ENCODE assay signal across 8 cellular contexts in genomic region chr5:56156585-56157190, GRCh38.
DNase-seq lines count a peak whose midpoint lies in the region; ATAC-seq, FAIRE-seq and TF ChIP-seq lines count a peak whose summit lies in the region.
"Not testable (repeated sequence)": the region's sequence is repeated elsewhere in the genome, so short reads cannot be mapped to it uniquely, and the experiment has no call there.

No MANE protein-coding gene starts in this region.

- not testable (repeated sequence) for H3K4me3 ChIP-seq in WERI-Rb-1 (ENCODE audit: low read depth, low read length); GM12878; upper lobe of right lung

- peak; percentile 70 to 72; a peak in 3 of 4 replicates for TF ChIP-seq EP300 in GM12878 (IDR thresholded peaks at IDR 0.05; ENCODE audit: borderline replicate concordance in 1 of 2, control insufficient read depth in 1 of 2, low read depth in 2 of 2, low read length in 2 of 2)

- H3K27ac ChIP-seq in WERI-Rb-1 (peak overlapping the region; percentile 91), GM12878 (ENCODE audit: control insufficient read depth, insufficient read depth) (peak overlapping the region; percentile 36), upper lobe of right lung (peak overlapping the region; percentile 51)

- BruUV-seq in GM12878 (replicated peaks; lab: Mats Ljungman, UMichigan): not testable (repeated sequence)

- not testable (repeated sequence) for H4K20me1 ChIP-seq in GM12878 (ENCODE audit: control insufficient read depth, insufficient read depth)

- peak overlapping the region; percentile 41 for H3K4me2 ChIP-seq in GM12878 (ENCODE audit: control insufficient read depth, insufficient read depth)

- H3K27ac Mint-ChIP-seq in naive B cell: peak overlapping the region in 1 of 6 donors; percentile 93

- peaks cover 16% of the 10 kb centered on the region for H3K36me3 ChIP-seq in WERI-Rb-1
- H3K36me3 ChIP-seq in GM12878 (ENCODE audit: control insufficient read depth in 2 of 2, insufficient read depth in 2 of 2, low read length in 1 of 2); upper lobe of right lung: not testable (repeated sequence)

- 11% methylated on average over 6 of the region's 6 CpGs for WGBS in GM12878 (ENCODE audit: insufficient coverage, insufficient replicate concordance, low lambda C conversion rate, missing lambda C conversion rate)

- H3K27me3 ChIP-seq in WERI-Rb-1 (ENCODE audit: insufficient read depth, low read depth, severe bottlenecking); GM12878 (replicated peaks in 1 of 2; ENCODE audit: control insufficient read depth in 2 of 2, insufficient read depth in 2 of 2, low read length in 1 of 2); upper lobe of right lung: not testable (repeated sequence)

- peaks cover 7 to 14% (median 13%) of the 10 kb centered on the region in 3 donors for H3K4me1 Mint-ChIP-seq in naive B cell

- CTCF ChIA-PET in GM12878 (lab: Yijun Ruan, JAX): interaction anchor here (1.9 kb wide), 1 partner anchor 62 kb away, joined by 5 read pairs; no protein-coding TSS in a partner anchor

- H3K79me2 ChIP-seq in GM12878 (ENCODE audit: control insufficient read depth, insufficient read depth, low read length): not testable (repeated sequence)

- H3K9me3 Mint-ChIP-seq in naive B cell: not testable (repeated sequence)

- H3K36me3 Mint-ChIP-seq in naive B cell: not testable (repeated sequence)

- not testable (repeated sequence) for H3K9me3 ChIP-seq in WERI-Rb-1 (ENCODE audit: severe bottlenecking); GM12878 (replicated peaks; ENCODE audit: control insufficient read depth, insufficient read depth, low read length); upper lobe of right lung

- peak; percentile 85 for FAIRE-seq in GM18507 (lab: Jason Lieb, UNC)
- FAIRE-seq in GM12878 (lab: Jason Lieb, UNC): peak; percentile 89

- not testable (repeated sequence) for TF ChIP-seq POLR2A in GM12878 (IDR thresholded peaks at IDR 0.05; ENCODE audit: low read depth, low read length)

- H3K4me1 ChIP-seq in GM12878 (ENCODE audit: control insufficient read depth, insufficient read depth, low read length) (peaks cover 26% of the 10 kb centered on the region), upper lobe of right lung (peaks cover 38% of the 10 kb centered on the region)

- H3K27me3 Mint-ChIP-seq in naive B cell: not testable (repeated sequence)

- not testable (repeated sequence) for H3K4me3 Mint-ChIP-seq in naive B cell

- not testable (repeated sequence) for DNase-seq in GM18507 (ENCODE audit: extremely low spot score, insufficient read length, low read depth); naive B cell; upper lobe of right lung
- DNase-seq in KG1 (lab: John Stamatoyannopoulos, UW) (peak; percentile 64), WERI-Rb-1 (peak; percentile 51), GM12878 (ENCODE audit: low read depth, low spot score) (peak; percentile 80)

- SMC1A ChIA-PET in GM12878 (lab: Charles Lee; ENCODE audit: uncharacterized antibody, unreplicated experiment): interaction anchor here (1.0 to 5.7 kb wide), 11 partner anchors 10 to 222 kb away, joined by 3 to 22 read pairs (median 5); no protein-coding TSS in a partner anchor

- intact Hi-C loops in GM12878 (cut with micrococcal nuclease; ENCODE audit: unreplicated experiment): loop anchor here (2.0 kb wide), 2 partner anchors 34 to 44 kb away; no protein-coding TSS in a partner anchor
- intact Hi-C loops in upper lobe of right lung (cut with DNase I): not testable (repeated sequence)

- in situ Hi-C loops in GM12878 (cut with MboI): not testable (repeated sequence)

- H3K9ac ChIP-seq in GM12878 (ENCODE audit: control insufficient read depth, insufficient read depth, low read length): not testable (repeated sequence)

- TF ChIP-seq RAD21 in GM12878 (IDR thresholded peaks at IDR 0.05; ENCODE audit: insufficient read depth, low read depth, low read length): not testable (repeated sequence)

- TF ChIP-seq CTCF in WERI-Rb-1 (IDR thresholded peaks at IDR 0.05; ENCODE audit: low read depth, low read length); GM12878 (IDR thresholded peaks at IDR 0.05 in 2 of 3, conservative IDR thresholded peaks at IDR 0.05 in 1 of 3; ENCODE audit: control insufficient read depth in 2 of 3, extremely low read depth in 1 of 3, insufficient read depth in 1 of 3, low read depth in 3 of 3, low read length in 3 of 3); upper lobe of right lung (IDR thresholded peaks at IDR 0.05): not testable (repeated sequence)

- ATAC-seq in GM21447 (IDR thresholded peaks at IDR 0.05; ENCODE audit: unreplicated experiment) (peak; percentile 55), HG03045 (IDR thresholded peaks at IDR 0.05; ENCODE audit: unreplicated experiment) (peak; percentile 71), GM12878 (peak; percentile 86), naive B cell (ENCODE audit: low read depth in 2 of 2) (peak; percentile 54 to 62)
- ATAC-seq in upper lobe of right lung: not testable (repeated sequence)

- RAD21 ChIA-PET in GM12878 (lab: Charles Lee; ENCODE audit: unreplicated experiment): interaction anchor here (0.7 to 3.9 kb wide), 8 partner anchors 9 to 174 kb away, joined by 3 to 21 read pairs (median 4); no protein-coding TSS in a partner anchor

- POLR2A ChIA-PET in GM12878 (lab: Charles Lee): interaction anchor here (0.6 to 1.1 kb wide), 3 partner anchors 8 to 162 kb away, joined by 3 read pairs; partner anchors contain the start of gene IL6ST

- H2AFZ ChIP-seq in GM12878 (ENCODE audit: control insufficient read depth, low read depth, low read length): not testable (repeated sequence)

TF ChIP-seq in GM12878, 131 proteins besides CTCF, POLR2A, EP300 and RAD21 (continues in another document):
- TF ChIP-seq ZNF592 (IDR thresholded peaks at IDR 0.05) (peak; percentile 98), RELB (IDR thresholded peaks at IDR 0.05; ENCODE audit: low read depth) (peak; percentile 96), HCFC1 (IDR thresholded peaks at IDR 0.05; ENCODE audit: low read length) (0 out of 2 replicates have a peak, but pooled peaks have one; percentile 19), ZNF217 (IDR thresholded peaks at IDR 0.05) (peak; percentile 60; the same call in 1 of the 2 replicates), IKZF2 (IDR thresholded peaks at IDR 0.05) (peak; percentile 81 to 85), MYB (IDR thresholded peaks at IDR 0.05; ENCODE audit: borderline replicate concordance, low read depth, low read length) (0 out of 2 replicates have a peak, but pooled peaks have one; percentile 10), ATF7 (IDR thresholded peaks at IDR 0.05; ENCODE audit: low read depth) (peak; percentile 91), IKZF1 (conservative IDR thresholded peaks at IDR 0.05) (peak; percentile 75; the same call in 1 of the 2 replicates)

Comparison
In these comparisons a context has a peak if more than half of its experiments do, and no peak if none do; other contexts are left out.
1. H3K27ac ChIP-seq: peak in every context shown above with its lines; median percentile 91 in WERI-Rb-1; 51 in upper lobe of right lung; 36 in GM12878.